Comparison of ENCODE assay signal across 12 cellular contexts in the genomic region with DNA sequence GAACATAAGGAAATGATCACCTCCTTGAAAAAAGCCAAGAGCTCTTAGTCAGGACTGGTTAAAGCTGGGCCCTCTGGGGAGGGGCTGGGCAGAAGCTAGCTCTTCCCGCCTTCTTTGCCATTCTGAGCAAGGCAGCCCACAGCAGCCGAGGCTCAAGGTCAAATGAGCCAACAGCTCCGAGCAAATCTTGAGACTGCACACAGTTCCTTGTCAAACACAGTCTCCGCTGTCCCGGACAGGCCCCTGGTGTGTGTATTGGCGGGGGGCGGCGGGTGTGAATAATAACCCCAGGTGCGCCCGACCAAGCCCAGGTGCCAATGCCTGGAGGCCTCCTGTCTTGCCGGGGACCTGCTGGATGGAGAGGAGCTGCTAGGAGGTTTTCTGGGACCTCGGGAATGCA. TPM values are rescaled to one million over a fixed set of nuclear protein-coding genes. Genes with fewer than 3 reads are reported as not detected.
DNase-seq lines count a peak whose midpoint lies in the region; ATAC-seq and TF ChIP-seq lines count a peak whose summit lies in the region.
"Had no signal": no experiment of that assay in that cellular context is flagged by ENCODE, and none has a peak within 500 bp of the region (broad histone marks: within the 10 kb centered on the region; RNA-seq: fewer than 3 reads in every experiment).

No MANE protein-coding gene starts in this region.

- WGBS in body of pancreas, 2 donors = 31 to 38% methylated on average over 8 to 12 of the region's 12 CpGs
- 70% methylated on average over 12 of the region's 12 CpGs; no CpG with 5 or more reads in 1 of the 2 donors for WGBS in transverse colon (ENCODE audit: low coverage in 1 of 2), 2 donors

- H3K4me3 ChIP-seq in body of pancreas = no peak overlapping the region
- no peak overlapping the region for H3K4me3 ChIP-seq in mucosa of descending colon
- no peak overlapping the region for H3K4me3 ChIP-seq in transverse colon
- H3K4me3 ChIP-seq in MM.1S (ENCODE audit: low read length) = no peak overlapping the region

- H2AFZ ChIP-seq in MM.1S (ENCODE audit: low read length) = no peak overlapping the region

- intact Hi-C loops in body of pancreas (cut with DNase I) (loop anchor here (10.0 kb wide), 1 partner anchor 295 kb away; the partner anchor contains the start of gene LIPG), mucosa of descending colon (cut with DNase I, micrococcal nuclease) (loop anchor here in 1 of 2 donors (2.0 kb wide), 1 partner anchor 351 kb away; no protein-coding TSS in a partner anchor), transverse colon (cut with DNase I; ENCODE audit: low total_unique reads) (loop anchor here (5.0 kb wide), 2 partner anchors 297 to 347 kb away; partner anchors contain the start of gene LIPG)

- H3K79me2 ChIP-seq in MM.1S (ENCODE audit: low read length) = no peaks in the 10 kb centered on the region

- peak in 3 of 4 donors; percentile 31 to 57 (median 49) for DNase-seq in body of pancreas
- DNase-seq in fibroblast of peridontal ligament (ENCODE audit: extremely low read depth) = peak; percentile 24
- DNase-seq in mucosa of descending colon = peak in 2 of 3 donors; percentile 34 to 57
- peak; percentile 26 for DNase-seq in transverse colon
- DNase-seq in NCI-H2107 treated with DMSO at 0.1 percent for 48 hours (lab: John Stamatoyannopoulos, UW; ENCODE audit: unreplicated experiment) = no peak
- DNase-seq in MM.1S = no peak
- DNase-seq: NCI-H1105 treated with DMSO at 0.1 percent for 48 hours, NCI-H187 treated with DMSO at 0.1 percent for 48 hours, NCI-H2171, NCI-H774 had no signal

- H3F3A ChIP-seq in MM.1S (ENCODE audit: insufficient read depth, low read length) = no peaks in the 10 kb centered on the region

- H3K4me2 ChIP-seq in MM.1S (ENCODE audit: low read depth, low read length) = no peak overlapping the region

- no peaks in the 10 kb centered on the region for H3K9me2 ChIP-seq in MM.1S (replicated peaks; ENCODE audit: insufficient read depth, low read length)

- TF ChIP-seq CTCF in body of pancreas (IDR thresholded peaks at IDR 0.05) (no peak), mucosa of descending colon (IDR thresholded peaks at IDR 0.05) (no peak), transverse colon (IDR thresholded peaks at IDR 0.05) (no peak), MM.1S (IDR thresholded peaks at IDR 0.05; ENCODE audit: low read length) (no peak)

- in situ Hi-C loops in transverse colon (cut with MboI; ENCODE audit: low pct_ligation_motif_present in 1 of 4, low pct_unique_long_range_greater_than_20kb in 1 of 4, low sequenced_read_pairs in 3 of 4) = loop anchor here (5.0 to 25.0 kb wide), 4 partner anchors 345 to 355 kb away; no protein-coding TSS in a partner anchor

- ATAC-seq in body of pancreas (peak; percentile 28), mucosa of descending colon (peak; percentile 5), HG03039 (IDR thresholded peaks at IDR 0.05; ENCODE audit: unreplicated experiment) (no peak)
- ATAC-seq: Right ventricle myocardium inferior had no signal

- TF ChIP-seq POLR2A in body of pancreas (IDR thresholded peaks at IDR 0.05) = no peak
- no peak for TF ChIP-seq POLR2A in transverse colon (IDR thresholded peaks at IDR 0.05)

- no peak overlapping the region for H3K9ac ChIP-seq in MM.1S (ENCODE audit: low read length)

- H3K9me3 ChIP-seq in body of pancreas (no peaks in the 10 kb centered on the region), mucosa of descending colon (no peaks in the 10 kb centered on the region), transverse colon (no peaks in the 10 kb centered on the region), MM.1S (replicated peaks; ENCODE audit: insufficient read depth, low read length) (no peaks in the 10 kb centered on the region)

- H3K4me1 ChIP-seq in body of pancreas (peaks cover 21% of the 10 kb centered on the region), mucosa of descending colon (ENCODE audit: low read depth) (peaks cover 27% of the 10 kb centered on the region), transverse colon (peaks cover 3 to 32% (median 17%) of the 10 kb centered on the region in 4 donors), MM.1S (ENCODE audit: low read length) (no peaks in the 10 kb centered on the region)

- no peaks in the 10 kb centered on the region for H3K36me3 ChIP-seq in body of pancreas (replicated peaks in 1 of 2; ENCODE audit: insufficient read depth in 1 of 2, low read depth in 2 of 2)
- H3K36me3 ChIP-seq in mucosa of descending colon (ENCODE audit: low read depth) = no peaks in the 10 kb centered on the region
- H3K36me3 ChIP-seq in transverse colon = no peaks in the 10 kb centered on the region
- H3K36me3 ChIP-seq in MM.1S (replicated peaks; ENCODE audit: insufficient read depth, low read length) = no peaks in the 10 kb centered on the region

- H3K27me3 ChIP-seq in body of pancreas (no peaks in the 10 kb centered on the region), transverse colon (no peaks in the 10 kb centered on the region), MM.1S (replicated peaks; ENCODE audit: insufficient read depth, low read length) (no peaks in the 10 kb centered on the region)

- no peaks in the 10 kb centered on the region for H4K20me1 ChIP-seq in MM.1S (ENCODE audit: insufficient read depth, low read length)

- no peak for TF ChIP-seq EP300 in transverse colon (IDR thresholded peaks at IDR 0.05; ENCODE audit: low read depth)

- H3K27ac ChIP-seq in body of pancreas (peak overlapping the region; percentile 65 to 83 (median 75)), transverse colon (peak overlapping the region; percentile 84 to 92 (median 86)), MM.1S (ENCODE audit: low read length) (no peak overlapping the region)

RNA-seq across cellular contexts. Expression of gene ACAA2, which starts 46.4 kb away (rescaled TPM):
- 10 to 100 TPM; 42.8 to 44.8 TPM for total RNA-seq in body of pancreas
- total RNA-seq in mucosa of descending colon = 100 to 1,000 TPM; 148 to 332 (median 281) TPM
- 100 to 1,000 TPM in 3 of 4 donors, 10 to 100 TPM in 1; 43.0 to 214 (median 147) TPM for total RNA-seq in transverse colon

Comparison
In these comparisons a context has a peak if more than half of its experiments do, and no peak if none do; other contexts are left out.
1. DNase-seq: peak in body of pancreas (3 of 4), fibroblast of peridontal ligament (single experiment), mucosa of descending colon (2 of 3) and transverse colon (single experiment); none in NCI-H2107 treated with DMSO at 0.1 percent for 48 hours (single experiment) and MM.1S (single experiment).